In the genomic region with DNA sequence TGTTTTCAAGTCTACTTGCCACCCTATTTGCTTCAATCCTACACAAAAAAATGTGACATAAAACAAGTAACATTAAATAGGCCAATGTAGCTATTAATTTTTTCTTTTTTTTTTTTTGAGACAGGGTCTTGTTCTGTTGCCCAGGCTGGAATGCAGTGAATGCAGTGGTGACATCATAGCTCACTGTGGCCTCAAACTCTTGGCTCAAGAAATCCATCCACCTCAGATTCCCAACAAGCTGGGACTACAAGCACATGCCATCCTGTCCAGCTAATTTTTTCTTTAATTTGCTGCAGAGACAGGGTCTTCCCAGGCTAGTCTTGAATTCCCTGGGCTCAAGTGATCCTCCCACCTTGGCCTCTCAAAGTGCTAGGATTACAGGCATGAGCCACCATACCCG, we compare ENCODE assay signal across 1 cellular context.
TF ChIP-seq lines count a peak whose summit lies in the region.

No MANE protein-coding gene starts in this region.

TF ChIP-seq in IMR-90, 13 proteins besides CTCF, POLR2A, EP300 and RAD21:
- TF ChIP-seq, protein P1, sequence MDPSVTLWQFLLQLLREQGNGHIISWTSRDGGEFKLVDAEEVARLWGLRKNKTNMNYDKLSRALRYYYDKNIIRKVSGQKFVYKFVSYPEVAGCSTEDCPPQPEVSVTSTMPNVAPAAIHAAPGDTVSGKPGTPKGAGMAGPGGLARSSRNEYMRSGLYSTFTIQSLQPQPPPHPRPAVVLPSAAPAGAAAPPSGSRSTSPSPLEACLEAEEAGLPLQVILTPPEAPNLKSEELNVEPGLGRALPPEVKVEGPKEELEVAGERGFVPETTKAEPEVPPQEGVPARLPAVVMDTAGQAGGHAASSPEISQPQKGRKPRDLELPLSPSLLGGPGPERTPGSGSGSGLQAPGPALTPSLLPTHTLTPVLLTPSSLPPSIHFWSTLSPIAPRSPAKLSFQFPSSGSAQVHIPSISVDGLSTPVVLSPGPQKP (IDR thresholded peaks at IDR 0.05; ENCODE audit: borderline replicate concordance, low read depth, low read length) = no peak
- TF ChIP-seq MAFK (IDR thresholded peaks at IDR 0.05; ENCODE audit: low read depth, low read length) = no peak
- no peak for TF ChIP-seq RCOR1 (IDR thresholded peaks at IDR 0.05; ENCODE audit: insufficient replicate concordance, low read length)
- TF ChIP-seq RFX5 (IDR thresholded peaks at IDR 0.05; ENCODE audit: low read depth, low read length) = no peak
- TF ChIP-seq MXI1 (IDR thresholded peaks at IDR 0.05; ENCODE audit: borderline replicate concordance, low read depth, low read length) = no peak
- TF ChIP-seq CEBPB (IDR thresholded peaks at IDR 0.05; ENCODE audit: low read depth, low read length) = no peak
- TF ChIP-seq CHD1 (IDR thresholded peaks at IDR 0.05; ENCODE audit: low read depth, low read length) = no peak
- no peak for TF ChIP-seq MAZ (IDR thresholded peaks at IDR 0.05; ENCODE audit: borderline replicate concordance, low read depth, low read length)
- TF ChIP-seq SMC3 (IDR thresholded peaks at IDR 0.05; ENCODE audit: low read depth, low read length) = no peak
- TF ChIP-seq, protein P2, sequence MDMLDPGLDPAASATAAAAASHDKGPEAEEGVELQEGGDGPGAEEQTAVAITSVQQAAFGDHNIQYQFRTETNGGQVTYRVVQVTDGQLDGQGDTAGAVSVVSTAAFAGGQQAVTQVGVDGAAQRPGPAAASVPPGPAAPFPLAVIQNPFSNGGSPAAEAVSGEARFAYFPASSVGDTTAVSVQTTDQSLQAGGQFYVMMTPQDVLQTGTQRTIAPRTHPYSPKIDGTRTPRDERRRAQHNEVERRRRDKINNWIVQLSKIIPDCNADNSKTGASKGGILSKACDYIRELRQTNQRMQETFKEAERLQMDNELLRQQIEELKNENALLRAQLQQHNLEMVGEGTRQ (IDR thresholded peaks at IDR 0.05; ENCODE audit: low read depth, low read length) = no peak
- no peak for TF ChIP-seq NFE2L2 (IDR thresholded peaks at IDR 0.05; ENCODE audit: low read depth, low read length)
- no peak for TF ChIP-seq BHLHE40 (IDR thresholded peaks at IDR 0.05; ENCODE audit: low read depth, low read length)
- TF ChIP-seq FOS (IDR thresholded peaks at IDR 0.05; ENCODE audit: low read depth, low read length) = no peak
